8 cellular contexts compared by ENCODE assay signal in the genomic region with DNA sequence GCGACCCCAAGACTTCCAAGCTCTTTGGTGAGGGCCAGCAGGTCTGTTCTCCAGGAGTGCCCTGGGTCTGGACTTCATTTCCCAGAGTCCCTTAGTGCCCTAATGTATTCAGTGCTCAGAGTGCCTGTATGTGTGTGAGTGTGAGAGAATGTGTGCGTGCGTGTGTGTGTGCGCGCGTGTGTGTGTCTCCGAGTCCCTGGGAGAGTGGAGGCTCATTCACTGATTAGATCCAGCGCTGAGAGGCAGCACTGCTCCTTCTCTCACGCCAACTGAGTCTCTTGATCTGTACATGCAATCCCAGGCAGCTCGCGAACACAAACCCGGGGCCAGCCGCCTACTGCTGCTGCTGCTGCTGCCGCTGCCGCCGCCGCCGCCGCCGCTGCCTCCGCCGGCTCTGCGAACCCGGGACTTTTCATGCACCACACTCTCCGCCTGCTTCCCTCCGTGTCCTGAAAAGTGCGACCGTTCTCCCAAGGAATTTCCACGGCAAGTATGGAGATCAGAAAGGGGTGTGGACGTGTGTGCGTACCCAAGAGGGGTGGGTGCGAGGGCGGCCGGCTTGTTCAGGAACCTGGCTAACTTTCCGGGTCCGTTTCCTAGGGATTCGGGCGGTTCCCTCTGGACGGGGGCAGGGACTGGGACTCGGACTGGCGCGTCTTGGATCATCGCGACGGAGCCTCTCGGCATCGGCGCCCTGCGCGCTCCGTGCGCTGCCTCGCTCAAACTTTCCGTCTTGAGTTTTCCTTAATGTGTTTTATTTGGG. TPM values are rescaled to one million over a fixed set of nuclear protein-coding genes. Genes with fewer than 3 reads are reported as not detected.
A peak's percentile ranks its signal among the peaks of the same experiment; 100 is the strongest.
DNase-seq lines count a peak whose midpoint lies in the region; ATAC-seq, FAIRE-seq and TF ChIP-seq lines count a peak whose summit lies in the region.

A gene (plus strand): TSS at position 215 of the 763 bp plus-strand sequence.

- H3K27ac Mint-ChIP-seq in activated T-helper 17 cell treated with anti-CD3 and anti-CD28 coated beads, Interleukin-2, amount 50 U/mL, for 72 hours: no peak within 1 kb of the TSS
- H3K27ac Mint-ChIP-seq in naive thymus-derived CD4-positive, alpha-beta T cell: peak within 1 kb of the TSS in 4 of 9 donors; percentile 0 to 45 (median 6)

- H3K4me3 Mint-ChIP-seq in activated T-helper 17 cell treated with anti-CD3 and anti-CD28 coated beads, Interleukin-2, amount 50 U/mL, for 72 hours: peak within 1 kb of the TSS; percentile 81
- peak within 1 kb of the TSS; percentile 80 to 95 (median 89) for H3K4me3 Mint-ChIP-seq in naive thymus-derived CD4-positive, alpha-beta T cell

- TF ChIP-seq CTCF in foreskin fibroblast (IDR thresholded peaks at IDR 0.05; ENCODE audit: low read depth, low read length) (no peak), tibial artery (IDR thresholded peaks at IDR 0.05) (no peak)

- TF ChIP-seq POLR2A in H54 (IDR thresholded peaks at IDR 0.05; ENCODE audit: low read depth, low read length): no peak

- peak; percentile 44 for ATAC-seq in activated T-helper 17 cell treated with anti-CD3 and anti-CD28 coated beads, Interleukin-2, amount 50 U/mL, for 72 hours (replicated peaks)
- ATAC-seq in naive thymus-derived CD4-positive, alpha-beta T cell: peak; percentile 66
- ATAC-seq in GM19455 (IDR thresholded peaks at IDR 0.05; ENCODE audit: unreplicated experiment): no peak

- H3K36me3 ChIP-seq in ACC112 (ENCODE audit: insufficient read depth, low read length) (no peaks in the 10 kb centered on the region), tibial artery (no peaks in the 10 kb centered on the region)
- H3K36me3 ChIP-seq in naive thymus-derived CD4-positive, alpha-beta T cell (ENCODE audit: control insufficient read depth in 2 of 3, insufficient read depth in 3 of 3, low read length in 3 of 3): no peaks in the 10 kb centered on the region

- CTCF ChIA-PET in naive thymus-derived CD4-positive, alpha-beta T cell (lab: Charles Lee): interaction anchor here (0.7 kb wide), 2 partner anchors 12 to 19 kb away, joined by 3 read pairs; no protein-coding TSS in a partner anchor

- H3K27ac ChIP-seq in ACC112 (ENCODE audit: low read depth, low read length) (no peak within 1 kb of the TSS), tibial artery (peak within 1 kb of the TSS in 1 of 2 donors; percentile 5)
- no peak within 1 kb of the TSS for H3K27ac ChIP-seq in naive thymus-derived CD4-positive, alpha-beta T cell (ENCODE audit: low read depth, low read length)

- H3K36me3 Mint-ChIP-seq in activated T-helper 17 cell treated with anti-CD3 and anti-CD28 coated beads, Interleukin-2, amount 50 U/mL, for 72 hours (ENCODE audit: low read depth): peaks cover 10% of the 10 kb centered on the region
- no peaks in the 10 kb centered on the region for H3K36me3 Mint-ChIP-seq in naive thymus-derived CD4-positive, alpha-beta T cell

- H3K79me2 ChIP-seq in ACC112 (ENCODE audit: control insufficient read depth, insufficient read depth, low read length, unreplicated experiment): no peaks in the 10 kb centered on the region

- H2AFZ ChIP-seq in ACC112 (ENCODE audit: low read length, unreplicated experiment): peak within 1 kb of the TSS; percentile 82

- H3K27me3 ChIP-seq in ACC112 (ENCODE audit: insufficient read depth, low read length) (peaks cover 84% of the 10 kb centered on the region), tibial artery (peaks cover 16 to 92% of the 10 kb centered on the region in 2 donors)
- H3K27me3 ChIP-seq in naive thymus-derived CD4-positive, alpha-beta T cell (ENCODE audit: control insufficient read depth in 2 of 2, insufficient read depth in 2 of 2, low read length in 2 of 2): peaks cover 20 to 58% of the 10 kb centered on the region in 2 donors

- no peaks in the 10 kb centered on the region for H3K9me3 ChIP-seq in naive thymus-derived CD4-positive, alpha-beta T cell (ENCODE audit: control insufficient read depth in 2 of 3, low read length in 3 of 3)
- H3K9me3 ChIP-seq in tibial artery: no peaks in the 10 kb centered on the region

- H3K4me3 ChIP-seq in ACC112 (ENCODE audit: low read depth, low read length) (peak within 1 kb of the TSS; percentile 74), foreskin fibroblast (ENCODE audit: low read depth in 1 of 2, low read length in 2 of 2) (peak within 1 kb of the TSS; percentile 41 to 47), tibial artery (peak within 1 kb of the TSS; percentile 45 to 53)
- peak within 1 kb of the TSS; percentile 66 for H3K4me3 ChIP-seq in naive thymus-derived CD4-positive, alpha-beta T cell (ENCODE audit: low read length)

- peaks cover 51% of the 10 kb centered on the region for H3K27me3 Mint-ChIP-seq in activated T-helper 17 cell treated with anti-CD3 and anti-CD28 coated beads, Interleukin-2, amount 50 U/mL, for 72 hours
- H3K27me3 Mint-ChIP-seq in naive thymus-derived CD4-positive, alpha-beta T cell: peaks cover 43 to 65% (median 51%) of the 10 kb centered on the region in 5 donors

- no peaks in the 10 kb centered on the region for H3K4me1 Mint-ChIP-seq in activated T-helper 17 cell treated with anti-CD3 and anti-CD28 coated beads, Interleukin-2, amount 50 U/mL, for 72 hours
- peaks cover 17 to 38% (median 29%) of the 10 kb centered on the region in 7 donors for H3K4me1 Mint-ChIP-seq in naive thymus-derived CD4-positive, alpha-beta T cell

- POLR2A ChIA-PET in naive thymus-derived CD4-positive, alpha-beta T cell (lab: Charles Lee): no interaction called here

- H3K4me1 ChIP-seq in ACC112 (ENCODE audit: control insufficient read depth, insufficient read depth, low read length, unreplicated experiment) (peaks cover 14% of the 10 kb centered on the region), tibial artery (peaks cover 0 to 38% (median 33%) of the 10 kb centered on the region in 4 donors)
- H3K4me1 ChIP-seq in naive thymus-derived CD4-positive, alpha-beta T cell (ENCODE audit: control insufficient read depth in 2 of 2, insufficient read depth in 2 of 2, low read length in 2 of 2): peaks cover 10 to 33% of the 10 kb centered on the region in 2 donors

- intact Hi-C loops in naive thymus-derived CD4-positive, alpha-beta T cell (cut with micrococcal nuclease): loop anchor here in 1 of 2 donors (1.0 kb wide), 1 partner anchor 50 kb away; a partner anchor contains a TSS
- intact Hi-C loops in tibial artery (cut with DNase I; ENCODE audit: low total_unique reads): loop anchor here (10.0 kb wide), 1 partner anchor 190 kb away; a partner anchor contains a TSS

- FAIRE-seq in H54 (lab: Jason Lieb, UNC): peak; percentile 95

- DNase-seq in H54 (ENCODE audit: insufficient read length, low spot score): peak; percentile 65
- DNase-seq in NCI-H82 (lab: John Stamatoyannopoulos, UW): peak; percentile 81
- peak; percentile 53 to 77 for DNase-seq in foreskin fibroblast
- peak in 6 of 9 donors; percentile 32 to 45 (median 34) for DNase-seq in naive thymus-derived CD4-positive, alpha-beta T cell
- peak; percentile 53 to 70 for DNase-seq in tibial artery

- H3K9me3 Mint-ChIP-seq in activated T-helper 17 cell treated with anti-CD3 and anti-CD28 coated beads, Interleukin-2, amount 50 U/mL, for 72 hours: no peaks in the 10 kb centered on the region
- H3K9me3 Mint-ChIP-seq in naive thymus-derived CD4-positive, alpha-beta T cell: peaks cover 0 to 6% (median 0%) of the 10 kb centered on the region in 11 donors

RNA-seq across cellular contexts. Expression of the gene that starts here (rescaled TPM):
- 10 to 100 TPM; 54.8 to 88.7 TPM for total RNA-seq in activated T-helper 17 cell treated with anti-CD3 and anti-CD28 coated beads, Interleukin-2, amount 50 U/mL, for 72 hours
- total RNA-seq in naive thymus-derived CD4-positive, alpha-beta T cell: 100 to 1,000 TPM in 2 of 5 experiments, 10 to 100 TPM in 3; 84.0 to 127 (median 95.9) TPM
- polyA plus RNA-seq in naive thymus-derived CD4-positive, alpha-beta T cell: 100 to 1,000 TPM in 1 of 2 donors, 10 to 100 TPM in 1; 83.1 to 125 TPM
